23 cellular contexts compared by ENCODE assay signal in the genomic region with DNA sequence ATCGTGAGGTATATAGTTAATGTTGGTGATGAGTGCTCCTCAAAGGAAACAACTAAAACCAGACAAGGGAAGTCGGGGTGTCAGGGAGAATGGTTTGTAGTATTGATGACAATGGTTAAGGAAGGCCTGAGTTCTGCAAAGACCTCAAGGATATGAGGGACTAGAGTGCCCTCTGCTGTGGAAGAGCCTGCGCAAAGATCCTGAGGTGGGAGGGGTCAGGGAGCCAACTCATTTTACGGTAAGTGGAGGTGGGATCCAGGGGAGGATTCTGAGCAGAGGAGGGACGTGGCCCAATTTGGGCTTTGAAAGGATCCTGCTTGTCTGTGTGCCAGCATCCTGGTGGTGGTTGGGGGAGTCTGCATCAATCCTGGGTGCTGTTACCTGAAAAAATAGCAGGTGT. TPM values are rescaled to one million over a fixed set of nuclear protein-coding genes. Genes with fewer than 3 reads are reported as not detected.
DNase-seq lines count a peak whose midpoint lies in the region; ATAC-seq and TF ChIP-seq lines count a peak whose summit lies in the region.
"Had no signal": no experiment of that assay in that cellular context is flagged by ENCODE, and none has a peak within 500 bp of the region (broad histone marks: within the 10 kb centered on the region; RNA-seq: fewer than 3 reads in every experiment).

No MANE protein-coding gene starts in this region.

- H3K27ac ChIP-seq in SK-N-SH (ENCODE audit: low read depth in 2 of 2, low read length in 1 of 2) = no peak overlapping the region
- no peak overlapping the region for H3K27ac ChIP-seq in OCI-LY7 (ENCODE audit: low read depth, low read length, poor library complexity, severe bottlenecking)
- H3K27ac ChIP-seq: heart left ventricle, left lung, SJCRH30 had no signal

- POLR2A ChIA-PET in SK-N-SH (lab: Yijun Ruan, JAX) = interaction anchor here (0.6 kb wide), 1 partner anchor 13 kb away, joined by 3 read pairs; no protein-coding TSS in a partner anchor
- POLR2A ChIA-PET in OCI-LY7 (lab: Charles Lee) = no interaction called here

- no TSS peak for BruUV-seq in OCI-LY7 (replicated peaks; lab: Mats Ljungman, UMichigan)

- H3K4me3 ChIP-seq in SK-N-SH (ENCODE audit: low read depth in 2 of 2, low read length in 1 of 2) (no peak overlapping the region), OCI-LY7 (ENCODE audit: low read depth, low read length, poor library complexity, severe bottlenecking) (no peak overlapping the region), fibroblast of mammary gland (ENCODE audit: control insufficient read depth, low read depth, low read length) (no peak overlapping the region)
- H3K4me3 ChIP-seq: heart left ventricle, left lung, SJCRH30 had no signal

- TF ChIP-seq RAD21 in SK-N-SH (IDR thresholded peaks at IDR 0.05; ENCODE audit: low read length) = no peak

- no peak overlapping the region for H3K4me3 Mint-ChIP-seq in nephron progenitor cell
- H3K4me3 Mint-ChIP-seq: nephron; T-helper 1 cell treated with Interleukin-12 subunit alpha and Interleukin-12 subunit beta and Interleukin-4 antibody, amounts not matched to agents 30 μg/mL and 1 μg/mL, for 36 hours had no signal

- peaks cover 5% of the 10 kb centered on the region for H3F3A ChIP-seq in SK-N-SH (replicated peaks; ENCODE audit: insufficient read depth)

- H3K9me3 Mint-ChIP-seq in nephron progenitor cell = no peaks in the 10 kb centered on the region
- H3K9me3 Mint-ChIP-seq: nephron; T-helper 1 cell treated with Interleukin-12 subunit alpha and Interleukin-12 subunit beta and Interleukin-4 antibody, amounts not matched to agents 30 μg/mL and 1 μg/mL, for 36 hours had no signal

- H3K4me1 ChIP-seq in SK-N-SH (ENCODE audit: control insufficient read depth in 1 of 2, insufficient read depth in 2 of 2, low read depth in 1 of 2, low read length in 1 of 2) (no peaks in the 10 kb centered on the region; a peak in 1 of 4 replicates), OCI-LY7 (ENCODE audit: insufficient read depth, low read length, poor library complexity, severe bottlenecking) (no peaks in the 10 kb centered on the region)
- H3K4me1 ChIP-seq: left lung, SJCRH30 had no signal

- ATAC-seq in SK-N-SH treated with all-trans-retinoic acid at 6 μM for 48 hours = peak; percentile 36; the same call in 1 of the 3 replicates
- ATAC-seq in GM21723 (IDR thresholded peaks at IDR 0.05; ENCODE audit: unreplicated experiment) = no peak
- ATAC-seq: heart left ventricle, left lung, PC-3, sciatic nerve had no signal

- CTCF ChIA-PET in SK-N-SH (lab: Yijun Ruan, JAX) (no interaction called here), OCI-LY7 (lab: Charles Lee; ENCODE audit: unreplicated experiment) (no interaction called here)

- H3K9me3 ChIP-seq in SK-N-SH (no peaks in the 10 kb centered on the region), OCI-LY7 (ENCODE audit: low read length) (no peaks in the 10 kb centered on the region)
- H3K9me3 ChIP-seq: heart left ventricle, left lung, SJCRH30 had no signal

- peaks cover 92% of the 10 kb centered on the region for H3K36me3 Mint-ChIP-seq in nephron progenitor cell (ENCODE audit: low read depth)

- H3K9ac ChIP-seq in SK-N-SH = no peak overlapping the region

- 89% methylated on average over 5 of the region's 5 CpGs for WGBS in SK-N-SH (ENCODE audit: low lambda C conversion rate)

- H3K27ac Mint-ChIP-seq in nephron progenitor cell = no peak overlapping the region
- H3K27ac Mint-ChIP-seq: nephron; T-helper 1 cell treated with Interleukin-12 subunit alpha and Interleukin-12 subunit beta and Interleukin-4 antibody, amounts not matched to agents 30 μg/mL and 1 μg/mL, for 36 hours had no signal

- H3K9me2 ChIP-seq in SK-N-SH = no peaks in the 10 kb centered on the region
- no peaks in the 10 kb centered on the region for H3K9me2 ChIP-seq in OCI-LY7 (ENCODE audit: insufficient read depth, low read length)

- in situ Hi-C loops in G401 (cut with HindIII; ENCODE audit: low sequenced_read_pairs) = no loop called here

- H3K27me3 ChIP-seq in SK-N-SH (ENCODE audit: insufficient read depth) = no peaks in the 10 kb centered on the region
- H3K27me3 ChIP-seq: heart left ventricle, left lung, SJCRH30 had no signal

- peaks cover 29% of the 10 kb centered on the region for H4K20me1 ChIP-seq in SK-N-SH (ENCODE audit: insufficient read depth)
- no peaks in the 10 kb centered on the region for H4K20me1 ChIP-seq in OCI-LY7 (ENCODE audit: insufficient read depth, low read length)

- DNase-seq in SK-N-SH = no peak
- DNase-seq in G401 (ENCODE audit: low spot score) = peak; percentile 45
- no peak for DNase-seq in OCI-LY7 (ENCODE audit: low spot score)
- DNase-seq in fibroblast of mammary gland (ENCODE audit: low read depth) = no peak
- DNase-seq in nephron progenitor cell = no peak
- no peak for DNase-seq in SIG-M5 treated with dmso at 0.1 percent for 504 hours (lab: John Stamatoyannopoulos, UW; ENCODE audit: unreplicated experiment)
- DNase-seq: ACHN; activated CD4-positive, alpha-beta T cell treated with anti-CD3 and anti-CD28 coated beads, Interleukin-2, amount 50 U/mL, for 4 hours; activated gamma-delta T cell treated with Interleukin-2 at 50 U/mL for 16 hours; amniotic stem cell; C1 segment of cervical spinal cord; dermis blood vessel endothelial cell; left lung; NCI-H1092; NCI-H1930; PC-3; SJCRH30 had no signal

- no peak for TF ChIP-seq EP300 in SK-N-SH (IDR thresholded peaks at IDR 0.05; ENCODE audit: borderline replicate concordance in 1 of 2, low read depth in 1 of 2, low read length in 1 of 2)

- H3K4me2 ChIP-seq in SK-N-SH (no peak overlapping the region), OCI-LY7 (ENCODE audit: low read length) (no peak overlapping the region)

- no peaks in the 10 kb centered on the region; the same call in none of the 2 replicates for H3K79me2 ChIP-seq in SK-N-SH (ENCODE audit: insufficient read depth)
- H3K79me2 ChIP-seq in OCI-LY7 (ENCODE audit: insufficient read depth, low read depth, low read length) = no peaks in the 10 kb centered on the region

- H2AFZ ChIP-seq in SK-N-SH (ENCODE audit: low read depth) (no peak overlapping the region), OCI-LY7 (ENCODE audit: low read length) (no peak overlapping the region)

- TF ChIP-seq CTCF in SK-N-SH (IDR thresholded peaks at IDR 0.05) (no peak), OCI-LY7 (conservative IDR thresholded peaks at IDR 0.05; ENCODE audit: low read length) (0 out of 2 replicates have a peak, but pooled peaks have one; percentile 20), fibroblast of mammary gland (conservative IDR thresholded peaks at IDR 0.05; ENCODE audit: control insufficient read depth, insufficient read depth, low read depth, low read length) (peak; percentile 2), nephron progenitor cell (IDR thresholded peaks at IDR 0.05) (no peak)

- H3K36me3 ChIP-seq in SK-N-SH (replicated peaks in 1 of 2; ENCODE audit: control insufficient read depth in 1 of 2, insufficient read depth in 2 of 2, low read length in 1 of 2) = peaks cover 73 to 82% of the 10 kb centered on the region in 2 experiments
- peaks cover 98% of the 10 kb centered on the region for H3K36me3 ChIP-seq in OCI-LY7 (ENCODE audit: insufficient read depth, low read length)

- intact Hi-C loops in OCI-LY7 (cut with micrococcal nuclease; ENCODE audit: unreplicated experiment) = no loop called here

- peaks cover 2% of the 10 kb centered on the region for H3K27me3 Mint-ChIP-seq in nephron progenitor cell (ENCODE audit: low read depth, poor library complexity)

- H3K4me1 Mint-ChIP-seq in nephron progenitor cell = no peaks in the 10 kb centered on the region

TF ChIP-seq in SK-N-SH, 30 proteins besides CTCF, POLR2A, EP300 and RAD21:
- no peak for TF ChIP-seq TEAD4 (IDR thresholded peaks at IDR 0.05; ENCODE audit: borderline replicate concordance, insufficient read depth)
- TF ChIP-seq, protein P1, sequence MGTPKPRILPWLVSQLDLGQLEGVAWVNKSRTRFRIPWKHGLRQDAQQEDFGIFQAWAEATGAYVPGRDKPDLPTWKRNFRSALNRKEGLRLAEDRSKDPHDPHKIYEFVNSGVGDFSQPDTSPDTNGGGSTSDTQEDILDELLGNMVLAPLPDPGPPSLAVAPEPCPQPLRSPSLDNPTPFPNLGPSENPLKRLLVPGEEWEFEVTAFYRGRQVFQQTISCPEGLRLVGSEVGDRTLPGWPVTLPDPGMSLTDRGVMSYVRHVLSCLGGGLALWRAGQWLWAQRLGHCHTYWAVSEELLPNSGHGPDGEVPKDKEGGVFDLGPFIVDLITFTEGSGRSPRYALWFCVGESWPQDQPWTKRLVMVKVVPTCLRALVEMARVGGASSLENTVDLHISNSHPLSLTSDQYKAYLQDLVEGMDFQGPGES (IDR thresholded peaks at IDR 0.05; ENCODE audit: low read depth, low read length) = no peak
- TF ChIP-seq, protein P2, sequence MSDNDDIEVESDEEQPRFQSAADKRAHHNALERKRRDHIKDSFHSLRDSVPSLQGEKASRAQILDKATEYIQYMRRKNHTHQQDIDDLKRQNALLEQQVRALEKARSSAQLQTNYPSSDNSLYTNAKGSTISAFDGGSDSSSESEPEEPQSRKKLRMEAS (IDR thresholded peaks at IDR 0.05; ENCODE audit: low read depth) = no peak
- TF ChIP-seq MXI1 (IDR thresholded peaks at IDR 0.05; ENCODE audit: low read depth, low read length) = no peak

RNA-seq across cellular contexts. Expression of a gene that starts 11.3 kb away (rescaled TPM):
- polyA plus RNA-seq in SK-N-SH (2012; rRNA removed) = 249 and 283 TPM in 2 replicates
- polyA plus RNA-seq in SK-N-SH (2012; cell fraction: cytosol; rRNA removed) = 125 and 170 TPM in 2 replicates
- polyA plus RNA-seq in SK-N-SH (2012; cell fraction: nucleus; rRNA removed) = 396 and 495 TPM in 2 replicates
- 198 and 217 TPM in 2 replicates for total RNA-seq in G401 (2014; rRNA removed; shearing (Covaris generic))
- 137 and 169 TPM in 2 replicates for total RNA-seq in OCI-LY7 (2014; rRNA removed; shearing (Covaris generic))
- total RNA-seq in OCI-LY7 (2022) = 294 and 296 TPM in 2 replicates

RNA-seq across cellular contexts. Expression of a gene that starts 13.5 kb away (rescaled TPM):
- 115 and 116 TPM in 2 replicates for polyA plus RNA-seq in SK-N-SH (2012; rRNA removed)
- 64.3 and 83.1 TPM in 2 replicates for polyA plus RNA-seq in SK-N-SH (2012; cell fraction: cytosol; rRNA removed)
- 213 and 232 TPM in 2 replicates for polyA plus RNA-seq in SK-N-SH (2012; cell fraction: nucleus; rRNA removed)
- 88.1 and 118 TPM in 2 replicates for total RNA-seq in G401 (2014; rRNA removed; shearing (Covaris generic))
- 49.3 and 68.5 TPM in 2 replicates for total RNA-seq in OCI-LY7 (2014; rRNA removed; shearing (Covaris generic))
- 86.1 and 98.9 TPM in 2 replicates for total RNA-seq in OCI-LY7 (2022)

RNA-seq across cellular contexts. Expression of a gene that starts 27.8 kb away (rescaled TPM):
- polyA plus RNA-seq in SK-N-SH (2012; rRNA removed) = 40.1 and 53.1 TPM in 2 replicates
- polyA plus RNA-seq in SK-N-SH (2012; cell fraction: cytosol; rRNA removed) = 19.8 and 26.2 TPM in 2 replicates
- polyA plus RNA-seq in SK-N-SH (2012; cell fraction: nucleus; rRNA removed) = 185 and 213 TPM in 2 replicates
- total RNA-seq in G401 (2014; rRNA removed; shearing (Covaris generic)) = 53.1 and 57.3 TPM in 2 replicates
- total RNA-seq in OCI-LY7 (2014; rRNA removed; shearing (Covaris generic)) = 46.5 and 49.3 TPM in 2 replicates
- 91.8 and 106 TPM in 2 replicates for total RNA-seq in OCI-LY7 (2022)

RNA-seq across cellular contexts. Expression of a gene that starts 59.9 kb away (rescaled TPM):
- 24.7 and 34.4 TPM in 2 replicates for polyA plus RNA-seq in SK-N-SH (2012; rRNA removed)
- polyA plus RNA-seq in SK-N-SH (2012; cell fraction: cytosol; rRNA removed) = 15.1 and 23.5 TPM in 2 replicates
- 47.0 and 52.0 TPM in 2 replicates for polyA plus RNA-seq in SK-N-SH (2012; cell fraction: nucleus; rRNA removed)
- total RNA-seq in G401 (2014; rRNA removed; shearing (Covaris generic)) = 51.8 and 67.8 TPM in 2 replicates
- 40.1 and 45.6 TPM in 2 replicates for total RNA-seq in OCI-LY7 (2014; rRNA removed; shearing (Covaris generic))
- 44.9 and 46.6 TPM in 2 replicates for total RNA-seq in OCI-LY7 (2022)

Comparison
In these comparisons a context has a peak if more than half of its experiments do, and no peak if none do; other contexts are left out.
1. CTCF ChIP-seq: peak in OCI-LY7 (single experiment) and fibroblast of mammary gland (single experiment); none in SK-N-SH (single experiment) and nephron progenitor cell (single experiment).